ENCODE assay signal across 8 cellular contexts in genomic region chr3:193788189-193788946, GRCh38.
A peak's percentile ranks its signal among the peaks of the same experiment; 100 is the strongest.
DNase-seq lines count a peak whose midpoint lies in the region; ATAC-seq and TF ChIP-seq lines count a peak whose summit lies in the region.

No MANE protein-coding gene starts in this region.

- POLR2A ChIA-PET in GM10248 (lab: Yijun Ruan, JAX): no interaction called here

- peaks cover 0 to 11% of the 10 kb centered on the region in 2 donors for H3K4me1 ChIP-seq in right atrium auricular region

- DNase-seq in GM10248 (ENCODE audit: extremely low spot score): peak; percentile 87
- DNase-seq in NCI-H2107 treated with DMSO at 0.1 percent for 48 hours (lab: John Stamatoyannopoulos, UW; ENCODE audit: unreplicated experiment): peak; percentile 39
- peak; percentile 67 for DNase-seq in right atrium auricular region (ENCODE audit: low spot score)
- DNase-seq in retinal pigment epithelial cell (ENCODE audit: low read depth): no peak

- H3K27me3 ChIP-seq in right atrium auricular region: no peaks in the 10 kb centered on the region

- no peak overlapping the region for H3K4me3 Mint-ChIP-seq in activated T-helper 17 cell treated with anti-CD3 and anti-CD28 coated beads, Interleukin-2, amount 50 U/mL, for 72 hours

- peaks cover 37% of the 10 kb centered on the region for H3K27me3 Mint-ChIP-seq in activated T-helper 17 cell treated with anti-CD3 and anti-CD28 coated beads, Interleukin-2, amount 50 U/mL, for 72 hours

- no peaks in the 10 kb centered on the region for H3K9me3 Mint-ChIP-seq in activated T-helper 17 cell treated with anti-CD3 and anti-CD28 coated beads, Interleukin-2, amount 50 U/mL, for 72 hours

- H3K36me3 Mint-ChIP-seq in activated T-helper 17 cell treated with anti-CD3 and anti-CD28 coated beads, Interleukin-2, amount 50 U/mL, for 72 hours (ENCODE audit: low read depth): no peaks in the 10 kb centered on the region

- no peaks in the 10 kb centered on the region for H3K4me1 Mint-ChIP-seq in activated T-helper 17 cell treated with anti-CD3 and anti-CD28 coated beads, Interleukin-2, amount 50 U/mL, for 72 hours

- peak; percentile 65 for TF ChIP-seq CTCF in 22Rv1 (IDR thresholded peaks at IDR 0.05)
- TF ChIP-seq CTCF in GM10248 (IDR thresholded peaks at IDR 0.05; ENCODE audit: control extremely low read depth, extremely low read depth, low read depth, missing control alignments): peak; percentile 76
- TF ChIP-seq CTCF in right atrium auricular region (IDR thresholded peaks at IDR 0.05): peak; percentile 59 to 90
- TF ChIP-seq CTCF in retinal pigment epithelial cell (conservative IDR thresholded peaks at IDR 0.05; ENCODE audit: low read depth, low read length): peak; percentile 90

- ATAC-seq in HG02852 (IDR thresholded peaks at IDR 0.05; ENCODE audit: unreplicated experiment) (peak; percentile 89), GM18861 (IDR thresholded peaks at IDR 0.05; ENCODE audit: unreplicated experiment) (no peak)
- ATAC-seq in activated T-helper 17 cell treated with anti-CD3 and anti-CD28 coated beads, Interleukin-2, amount 50 U/mL, for 72 hours (replicated peaks): peak; percentile 50

- H3K36me3 ChIP-seq in right atrium auricular region: no peaks in the 10 kb centered on the region

- no peaks in the 10 kb centered on the region for H3K9me3 ChIP-seq in right atrium auricular region

- no peak overlapping the region for H3K4me3 ChIP-seq in right atrium auricular region
- H3K4me3 ChIP-seq in retinal pigment epithelial cell (ENCODE audit: low read length): no peak overlapping the region

- H3K27ac ChIP-seq in 22Rv1 (no peak overlapping the region), right atrium auricular region (no peak overlapping the region)

- CTCF ChIA-PET in GM10248 (lab: Yijun Ruan, JAX): interaction anchor here (0.9 to 4.2 kb wide), 8 partner anchors 9 to 555 kb away, joined by 3 to 26 read pairs (median 3); no protein-coding TSS in a partner anchor

- H3K27ac Mint-ChIP-seq in activated T-helper 17 cell treated with anti-CD3 and anti-CD28 coated beads, Interleukin-2, amount 50 U/mL, for 72 hours: no peak overlapping the region
